22 cellular contexts compared by ENCODE assay signal in genomic region chr9:12703996-12704395, GRCh38. TPM values are rescaled to one million over a fixed set of nuclear protein-coding genes. Genes with fewer than 3 reads are reported as not detected.
DNase-seq lines count a peak whose midpoint lies in the region; ATAC-seq and TF ChIP-seq lines count a peak whose summit lies in the region.
"Had no signal": no experiment of that assay in that cellular context is flagged by ENCODE, and none has a peak within 500 bp of the region (broad histone marks: within the 10 kb centered on the region; RNA-seq: fewer than 3 reads in every experiment).

No MANE protein-coding gene starts in this region.

- H3K27me3 Mint-ChIP-seq in glutamatergic neuron (ENCODE audit: unreplicated experiment) (no peaks in the 10 kb centered on the region), osteocyte (ENCODE audit: unreplicated experiment) (no peaks in the 10 kb centered on the region)
- H3K27me3 Mint-ChIP-seq: CD4-positive, alpha-beta T cell; CD8-positive, alpha-beta memory T cell had no signal

- no peak overlapping the region for H3K4me3 Mint-ChIP-seq in glutamatergic neuron (ENCODE audit: unreplicated experiment)
- no peak overlapping the region for H3K4me3 Mint-ChIP-seq in osteocyte (ENCODE audit: unreplicated experiment)
- H3K4me3 Mint-ChIP-seq: CD14-positive monocyte; CD4-positive, alpha-beta T cell; CD8-positive, alpha-beta memory T cell; GM23338; HFFc6 had no signal

- no peaks in the 10 kb centered on the region for H3K27me3 ChIP-seq in SK-N-SH (ENCODE audit: insufficient read depth)
- H3K27me3 ChIP-seq: BE2C; BLaER1 treated with 17β-estradiol and CSF1 and Interleukin-3, amounts not matched to agents 10 nM and 100 nM had no signal

- no peak overlapping the region for H3K9ac ChIP-seq in SK-N-SH
- H3K9ac ChIP-seq: BLaER1 treated with 17β-estradiol and CSF1 and Interleukin-3, amounts not matched to agents 10 nM and 100 nM had no signal

- H3K4me1 ChIP-seq in SK-N-SH (ENCODE audit: control insufficient read depth in 1 of 2, insufficient read depth in 2 of 2, low read depth in 1 of 2, low read length in 1 of 2), result peaks cover 0 to 2% of the 10 kb centered on the region in 2 experiments; a peak in 2 of 4 replicates
- H3K4me1 ChIP-seq: BLaER1 treated with 17β-estradiol and CSF1 and Interleukin-3, amounts not matched to agents 10 nM and 100 nM had no signal

- H3K79me2 ChIP-seq in SK-N-SH (ENCODE audit: insufficient read depth), result no peaks in the 10 kb centered on the region

- POLR2A ChIA-PET in SK-N-SH (lab: Yijun Ruan, JAX), result no interaction called here

- H3K27ac ChIP-seq in SK-N-SH (ENCODE audit: low read depth in 2 of 2, low read length in 1 of 2), result no peak overlapping the region
- H3K27ac ChIP-seq: 22Rv1; BLaER1 treated with 17β-estradiol and CSF1 and Interleukin-3, amounts not matched to agents 10 nM and 100 nM had no signal

- peaks cover 3% of the 10 kb centered on the region for H3F3A ChIP-seq in SK-N-SH (replicated peaks; ENCODE audit: insufficient read depth)

- no peaks in the 10 kb centered on the region for H3K9me2 ChIP-seq in SK-N-SH

- peaks cover 12% of the 10 kb centered on the region for H3K4me1 Mint-ChIP-seq in glutamatergic neuron (ENCODE audit: low read depth, unreplicated experiment)
- H3K4me1 Mint-ChIP-seq in osteocyte (ENCODE audit: unreplicated experiment), result peaks cover 14% of the 10 kb centered on the region
- H3K4me1 Mint-ChIP-seq: CD8-positive, alpha-beta memory T cell had no signal

- 62% methylated on average over 1 of the region's 1 CpG for WGBS in SK-N-SH (ENCODE audit: low lambda C conversion rate)

- DNase-seq in AG10803 (ENCODE audit: low read depth), result peak; percentile 6
- DNase-seq in NCI-H69 (lab: John Stamatoyannopoulos, UW), result peak; percentile 20
- no peak for DNase-seq in glutamatergic neuron
- DNase-seq in osteocyte (ENCODE audit: extremely low spot score, unreplicated experiment), result no peak
- DNase-seq in NCI-H1417 (lab: John Stamatoyannopoulos, UW), result no peak
- no peak for DNase-seq in SK-N-SH
- DNase-seq in MV-4-11 (lab: John Stamatoyannopoulos, UW), result no peak
- DNase-seq: AML-193; BE2C; Calu3; CD4-positive, alpha-beta T cell; CD8-positive, alpha-beta memory T cell; COR-L47; DMS153; DND-41; HFFc6 had no signal

- TF ChIP-seq CTCF in AG10803 (conservative IDR thresholded peaks at IDR 0.05; ENCODE audit: low read length), result no peak
- no peak for TF ChIP-seq CTCF in glutamatergic neuron (IDR thresholded peaks at IDR 0.05; ENCODE audit: partially characterized antibody, unreplicated experiment)
- TF ChIP-seq CTCF in osteocyte (IDR thresholded peaks at IDR 0.05), result no peak
- no peak for TF ChIP-seq CTCF in SK-N-SH (IDR thresholded peaks at IDR 0.05)

- H3K4me3 ChIP-seq in AG10803 (ENCODE audit: low read length) (no peak overlapping the region), SK-N-SH (ENCODE audit: low read depth in 2 of 2, low read length in 1 of 2) (no peak overlapping the region)
- H3K4me3 ChIP-seq: BLaER1 treated with 17β-estradiol and CSF1 and Interleukin-3, amounts not matched to agents 10 nM and 100 nM; GM23338; HAP-1 had no signal

- H3K36me3 Mint-ChIP-seq in glutamatergic neuron (ENCODE audit: unreplicated experiment) (no peaks in the 10 kb centered on the region), osteocyte (ENCODE audit: unreplicated experiment) (no peaks in the 10 kb centered on the region)
- H3K36me3 Mint-ChIP-seq: CD14-positive monocyte had no signal

- no peak for TF ChIP-seq RAD21 in SK-N-SH (IDR thresholded peaks at IDR 0.05; ENCODE audit: low read length)

- ATAC-seq in HG02798 (IDR thresholded peaks at IDR 0.05; ENCODE audit: poor library complexity, unreplicated experiment), result no peak
- ATAC-seq: GM23338 had no signal

- no peaks in the 10 kb centered on the region for H4K20me1 ChIP-seq in SK-N-SH (ENCODE audit: insufficient read depth)
- H4K20me1 ChIP-seq: BLaER1 treated with 17β-estradiol and CSF1 and Interleukin-3, amounts not matched to agents 10 nM and 100 nM had no signal

- H3K4me2 ChIP-seq in SK-N-SH, result no peak overlapping the region
- H3K4me2 ChIP-seq: BLaER1 treated with 17β-estradiol and CSF1 and Interleukin-3, amounts not matched to agents 10 nM and 100 nM; GM23338 had no signal

- no peaks in the 10 kb centered on the region for H3K9me3 ChIP-seq in SK-N-SH
- H3K9me3 ChIP-seq: BE2C; BLaER1 treated with 17β-estradiol and CSF1 and Interleukin-3, amounts not matched to agents 10 nM and 100 nM; HAP-1 had no signal

- no peaks in the 10 kb centered on the region for H3K9me3 Mint-ChIP-seq in glutamatergic neuron (ENCODE audit: unreplicated experiment)
- no peaks in the 10 kb centered on the region for H3K9me3 Mint-ChIP-seq in osteocyte (ENCODE audit: unreplicated experiment)
- H3K9me3 Mint-ChIP-seq: CD14-positive monocyte, GM23338, HFFc6 had no signal

- H3K27ac Mint-ChIP-seq in glutamatergic neuron (ENCODE audit: unreplicated experiment) (peak overlapping the region; percentile 3), osteocyte (ENCODE audit: unreplicated experiment) (peak overlapping the region; percentile 18)
- H3K27ac Mint-ChIP-seq: CD14-positive monocyte; CD4-positive, alpha-beta T cell; CD8-positive, alpha-beta memory T cell; GM23338; HFFc6 had no signal

- no peak overlapping the region for H2AFZ ChIP-seq in SK-N-SH (ENCODE audit: low read depth)
- H2AFZ ChIP-seq: GM23338 had no signal

- no peak for TF ChIP-seq EP300 in SK-N-SH (IDR thresholded peaks at IDR 0.05; ENCODE audit: borderline replicate concordance in 1 of 2, low read depth in 1 of 2, low read length in 1 of 2)

- CTCF ChIA-PET in SK-N-SH (lab: Yijun Ruan, JAX), result interaction anchor here (0.7 to 2.8 kb wide), 6 partner anchors 15 to 1813 kb away, joined by 3 to 7 read pairs (median 4); no protein-coding TSS in a partner anchor

- H3K36me3 ChIP-seq in SK-N-SH (replicated peaks in 1 of 2; ENCODE audit: control insufficient read depth in 1 of 2, insufficient read depth in 2 of 2, low read length in 1 of 2), result no peaks in the 10 kb centered on the region
- H3K36me3 ChIP-seq: BE2C; BLaER1 treated with 17β-estradiol and CSF1 and Interleukin-3, amounts not matched to agents 10 nM and 100 nM; HAP-1 had no signal

TF ChIP-seq in SK-N-SH, 30 proteins besides CTCF, POLR2A, EP300 and RAD21:
- no peak for TF ChIP-seq MEF2A (IDR thresholded peaks at IDR 0.05; ENCODE audit: borderline replicate concordance, low read depth)

RNA-seq across cellular contexts. Expression of gene TYRP1, which starts 10.8 kb away (rescaled TPM):
- total RNA-seq in glutamatergic neuron (ENCODE audit: unreplicated experiment) (not detected), osteocyte (not detected in 2 replicates)
- 0.05 TPM in 1 of 2 replicates, not detected in the other for polyA plus RNA-seq in SK-N-SH (2012; rRNA removed)
- polyA plus RNA-seq in SK-N-SH (2012; cell fraction: cytosol; rRNA removed), result 0.04 and 0.07 TPM in 2 replicates
- 0.09 TPM in 1 of 2 replicates, not detected in the other for polyA plus RNA-seq in SK-N-SH (2012; cell fraction: nucleus; rRNA removed)
- total RNA-seq: Calu3; CD4-positive, alpha-beta T cell; CD8-positive, alpha-beta memory T cell; GM23338; HFFc6 had no signal
- polyA plus RNA-seq: CD14-positive monocyte; CD8-positive, alpha-beta memory T cell; GM23338 had no signal

Comparison
In these comparisons a context has a peak if more than half of its experiments do, and no peak if none do; other contexts are left out.
1. DNase-seq: peak in AG10803 (single experiment) and NCI-H69 (single experiment); none in glutamatergic neuron (single experiment), osteocyte (single experiment), NCI-H1417 (0 of 3), SK-N-SH (single experiment) and MV-4-11 (single experiment).